8 cellular contexts compared by ENCODE assay signal in the genomic region with DNA sequence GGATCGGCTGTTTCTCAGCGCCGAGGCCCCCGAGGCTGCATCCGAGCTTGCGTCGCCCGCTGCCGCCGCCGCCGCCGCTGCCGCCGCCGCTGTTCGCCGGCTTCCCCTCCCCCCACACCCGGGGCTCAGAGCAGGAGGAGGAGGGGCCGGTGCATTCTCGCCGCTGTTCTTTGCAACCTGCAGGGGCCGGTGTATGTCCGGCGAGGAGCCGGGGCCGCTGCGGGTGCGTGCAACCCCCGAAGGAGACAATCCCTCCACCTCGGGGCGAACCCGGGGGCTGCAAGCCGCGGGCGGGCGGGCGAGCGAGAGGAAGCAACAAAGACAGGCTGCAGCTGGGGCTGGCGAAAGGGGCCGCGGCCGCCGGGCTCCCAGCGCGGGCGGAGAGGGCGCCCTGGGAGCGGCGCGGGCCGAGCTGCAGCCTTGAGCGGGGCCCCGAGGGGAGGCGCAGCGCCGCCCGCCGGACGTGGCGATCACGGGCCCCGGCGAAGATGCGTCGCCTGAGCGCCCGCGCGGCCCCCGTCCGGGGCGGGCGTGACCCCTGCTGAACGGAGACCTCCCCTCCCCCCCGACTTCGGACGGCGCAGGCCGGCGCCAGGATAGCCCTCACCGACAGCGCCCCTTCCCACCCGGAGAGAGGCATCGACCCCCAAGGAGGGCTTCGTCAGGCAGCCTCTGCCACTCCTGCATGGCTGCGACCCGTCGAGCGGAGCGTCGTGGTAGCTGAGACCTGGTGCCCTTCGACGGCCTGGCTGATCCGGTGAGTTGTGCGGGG. TPM values are rescaled to one million over a fixed set of nuclear protein-coding genes. Genes with fewer than 3 reads are reported as not detected.
DNase-seq lines count a peak whose midpoint lies in the region; ATAC-seq, FAIRE-seq and TF ChIP-seq lines count a peak whose summit lies in the region.

No MANE protein-coding gene starts in this region.

- H4K20me1 ChIP-seq in Karpas-422 (ENCODE audit: insufficient read depth, low read depth, low read length) (peaks cover 6% of the 10 kb centered on the region; the same call in 1 of the 2 replicates), GM12878 (ENCODE audit: control insufficient read depth, insufficient read depth) (no peaks in the 10 kb centered on the region)

- H3K9ac ChIP-seq in Karpas-422 (ENCODE audit: low read length) (peak overlapping the region; percentile 62), GM12878 (ENCODE audit: control insufficient read depth, insufficient read depth, low read length) (no peak overlapping the region)

- RAD21 ChIA-PET in GM12878 (lab: Charles Lee; ENCODE audit: unreplicated experiment) = no interaction called here

- peak; percentile 74 to 85 for DNase-seq in Caco-2
- DNase-seq in Karpas-422 = peak; percentile 80
- DNase-seq in T-helper 2 cell treated with Interferon-gamma antibody and Interleukin-4, amounts not matched to agents 5 μg/mL and 100 μg/mL, for 36 hours (ENCODE audit: low spot score) = peak; percentile 39
- DNase-seq in GM12878 (ENCODE audit: low read depth, low spot score) = no peak
- peak; percentile 90 for DNase-seq in islet precursor cell
- peak; percentile 68 for DNase-seq in stimulated activated CD4-positive, alpha-beta T cell treated with anti-CD3 and anti-CD28 coated beads, Interleukin-15, amount 100 ng/mL, for 24 hours

- no peak for TF ChIP-seq POLR2A in GM12878 (IDR thresholded peaks at IDR 0.05; ENCODE audit: low read depth, low read length)

- peaks cover 5% of the 10 kb centered on the region for H3K36me3 Mint-ChIP-seq in Caco-2 (ENCODE audit: insufficient read depth, unreplicated experiment)
- H3K36me3 Mint-ChIP-seq in T-helper 2 cell treated with Interferon-gamma antibody and Interleukin-4, amounts not matched to agents 5 μg/mL and 100 μg/mL, for 36 hours (ENCODE audit: low read depth) = no peaks in the 10 kb centered on the region

- SMC1A ChIA-PET in GM12878 (lab: Charles Lee; ENCODE audit: uncharacterized antibody, unreplicated experiment) = no interaction called here

- no peak overlapping the region for H3K27ac Mint-ChIP-seq in Caco-2 (ENCODE audit: unreplicated experiment)
- no peak overlapping the region for H3K27ac Mint-ChIP-seq in T-helper 2 cell treated with Interferon-gamma antibody and Interleukin-4, amounts not matched to agents 5 μg/mL and 100 μg/mL, for 36 hours

- H3K27ac ChIP-seq in Karpas-422 (ENCODE audit: low read length) (no peak overlapping the region), GM12878 (ENCODE audit: control insufficient read depth, insufficient read depth) (no peak overlapping the region)

- no peaks in the 10 kb centered on the region for H3K9me2 ChIP-seq in Karpas-422 (replicated peaks; ENCODE audit: insufficient read depth, low read length)

- no peaks in the 10 kb centered on the region for H3K9me3 Mint-ChIP-seq in Caco-2 (ENCODE audit: unreplicated experiment)
- H3K9me3 Mint-ChIP-seq in T-helper 2 cell treated with Interferon-gamma antibody and Interleukin-4, amounts not matched to agents 5 μg/mL and 100 μg/mL, for 36 hours = no peaks in the 10 kb centered on the region

- H3K36me3 ChIP-seq in Caco-2 (ENCODE audit: control insufficient read depth, insufficient read depth, low read length) (no peaks in the 10 kb centered on the region), Karpas-422 (ENCODE audit: insufficient read depth, low read length) (no peaks in the 10 kb centered on the region), GM12878 (ENCODE audit: control insufficient read depth in 2 of 2, insufficient read depth in 2 of 2, low read length in 1 of 2) (no peaks in the 10 kb centered on the region)

- H3K4me2 ChIP-seq in Karpas-422 (ENCODE audit: low read depth, low read length, poor library complexity, severe bottlenecking) (peak overlapping the region; percentile 95), GM12878 (ENCODE audit: control insufficient read depth, insufficient read depth) (peak overlapping the region; percentile 89)

- H3K4me3 Mint-ChIP-seq in Caco-2 (ENCODE audit: unreplicated experiment) = peak overlapping the region; percentile 70
- H3K4me3 Mint-ChIP-seq in T-helper 2 cell treated with Interferon-gamma antibody and Interleukin-4, amounts not matched to agents 5 μg/mL and 100 μg/mL, for 36 hours = peak overlapping the region; percentile 54

- no peaks in the 10 kb centered on the region for H3K27me3 ChIP-seq in Caco-2 (replicated peaks; ENCODE audit: control insufficient read depth, insufficient read depth, low read length)
- no peaks in the 10 kb centered on the region for H3K27me3 ChIP-seq in Karpas-422 (ENCODE audit: low read length)
- peaks cover 2 to 9% of the 10 kb centered on the region in 2 experiments for H3K27me3 ChIP-seq in GM12878 (replicated peaks in 1 of 2; ENCODE audit: control insufficient read depth in 2 of 2, insufficient read depth in 2 of 2, low read length in 1 of 2)

- H3K27me3 Mint-ChIP-seq in Caco-2 (ENCODE audit: insufficient read depth, unreplicated experiment) = no peaks in the 10 kb centered on the region
- peaks cover 65% of the 10 kb centered on the region for H3K27me3 Mint-ChIP-seq in T-helper 2 cell treated with Interferon-gamma antibody and Interleukin-4, amounts not matched to agents 5 μg/mL and 100 μg/mL, for 36 hours (ENCODE audit: low read depth)

- FAIRE-seq in GM12878 (lab: Jason Lieb, UNC) = no peak

- CTCF ChIA-PET in Caco-2 (lab: Charles Lee) (interaction anchor here (0.6 to 2.1 kb wide), 7 partner anchors 10 to 140 kb away, joined by 3 to 29 read pairs (median 4); no protein-coding TSS in a partner anchor), GM12878 (lab: Yijun Ruan, JAX) (interaction anchor here (1.4 kb wide), 1 partner anchor 117 kb away, joined by 5 read pairs; no protein-coding TSS in a partner anchor)

- no peaks in the 10 kb centered on the region for H3K9me3 ChIP-seq in Caco-2
- no peaks in the 10 kb centered on the region for H3K9me3 ChIP-seq in Karpas-422 (ENCODE audit: low read length)
- H3K9me3 ChIP-seq in GM12878 (replicated peaks; ENCODE audit: control insufficient read depth, insufficient read depth, low read length) = no peaks in the 10 kb centered on the region

- TF ChIP-seq CTCF in Caco-2 (IDR thresholded peaks at IDR 0.05; ENCODE audit: insufficient read depth in 1 of 2, low read depth in 1 of 2, low read length in 1 of 2, severe bottlenecking in 1 of 2, unreplicated experiment in 1 of 2) (peak; percentile 22 to 32), GM12878 (IDR thresholded peaks at IDR 0.05 in 2 of 3, conservative IDR thresholded peaks at IDR 0.05 in 1 of 3; ENCODE audit: control insufficient read depth in 2 of 3, extremely low read depth in 1 of 3, insufficient read depth in 1 of 3, low read depth in 3 of 3, low read length in 3 of 3) (no peak; a peak in 1 of 6 replicates)

- BruUV-seq in Caco-2 (replicated peaks; lab: Mats Ljungman, UMichigan) = no TSS peak
- no TSS peak for BruUV-seq in GM12878 (replicated peaks; lab: Mats Ljungman, UMichigan)

- no peak for TF ChIP-seq EP300 in GM12878 (IDR thresholded peaks at IDR 0.05; ENCODE audit: borderline replicate concordance in 1 of 2, control insufficient read depth in 1 of 2, low read depth in 2 of 2, low read length in 2 of 2)

- intact Hi-C loops in Caco-2 (cut with micrococcal nuclease; ENCODE audit: unreplicated experiment) = loop anchor here (1.0 kb wide), 1 partner anchor 117 kb away; no protein-coding TSS in a partner anchor
- intact Hi-C loops in GM12878 (cut with micrococcal nuclease; ENCODE audit: unreplicated experiment) = no loop called here

- WGBS in GM12878 (ENCODE audit: insufficient coverage, insufficient replicate concordance, low lambda C conversion rate, missing lambda C conversion rate) = 8% methylated on average over 79 of the region's 96 CpGs

- H2AFZ ChIP-seq in Karpas-422 (ENCODE audit: low read length) (peak overlapping the region; percentile 71; the same call in 1 of the 2 replicates), GM12878 (ENCODE audit: control insufficient read depth, low read depth, low read length) (peak overlapping the region; percentile 51)

- peak; percentile 18 for ATAC-seq in GM21447 (IDR thresholded peaks at IDR 0.05; ENCODE audit: unreplicated experiment)
- peak; percentile 8 for ATAC-seq in GM12878
- ATAC-seq in GM18520 (IDR thresholded peaks at IDR 0.05; ENCODE audit: unreplicated experiment) = no peak

- TF ChIP-seq RAD21 in GM12878 (IDR thresholded peaks at IDR 0.05; ENCODE audit: insufficient read depth, low read depth, low read length) = no peak

- POLR2A ChIA-PET in Caco-2 (lab: Charles Lee) (no interaction called here), GM12878 (lab: Charles Lee) (no interaction called here)

- H3K4me1 Mint-ChIP-seq in Caco-2 (ENCODE audit: low read depth, unreplicated experiment) = peaks cover 24% of the 10 kb centered on the region
- H3K4me1 Mint-ChIP-seq in T-helper 2 cell treated with Interferon-gamma antibody and Interleukin-4, amounts not matched to agents 5 μg/mL and 100 μg/mL, for 36 hours (ENCODE audit: low read depth) = peaks cover 7% of the 10 kb centered on the region

- H3K4me1 ChIP-seq in Caco-2 (peaks cover 27% of the 10 kb centered on the region), Karpas-422 (ENCODE audit: low read length) (peaks cover 20% of the 10 kb centered on the region), GM12878 (ENCODE audit: control insufficient read depth, insufficient read depth, low read length) (peaks cover 6% of the 10 kb centered on the region)

- in situ Hi-C loops in GM12878 (cut with MboI) = no loop called here

- H3K79me2 ChIP-seq in Karpas-422 (ENCODE audit: low read length) (no peaks in the 10 kb centered on the region), GM12878 (ENCODE audit: control insufficient read depth, insufficient read depth, low read length) (no peaks in the 10 kb centered on the region)

- peak overlapping the region; percentile 80 for H3K4me3 ChIP-seq in Caco-2 (ENCODE audit: low read depth, low read length)
- H3K4me3 ChIP-seq in Karpas-422 (ENCODE audit: low read length) = peak overlapping the region; percentile 79
- peak overlapping the region; percentile 75 for H3K4me3 ChIP-seq in GM12878

RNA-seq across cellular contexts. Expression of gene FAM222A, which starts 0.7 kb away (rescaled TPM):
- 17.4 and 18.0 TPM in 2 replicates for total RNA-seq in Caco-2 (2022)
- total RNA-seq in Karpas-422 (2014; rRNA removed; shearing (Covaris generic); ENCODE audit: low replicate concordance) = 0.11 and 0.94 TPM in 2 replicates
- total RNA-seq in GM12878 (2013; cell fraction: nucleolus; rRNA removed) = 0.32 TPM in 1 of 2 replicates, not detected in the other
- 0.05 and 0.28 TPM in 2 replicates for total RNA-seq in GM12878 (2014; rRNA removed)
- total RNA-seq in GM12878 (2014; rRNA removed; fragmentation: Illumina TruSeq; extraction: Trizol) = 0.09 TPM in 1 of 2 replicates, not detected in the other
- total RNA-seq in GM12878 (2021) = 0.37 and 0.49 TPM in 2 replicates
- polyA plus RNA-seq in GM12878 (2011; ENCODE audit: low read depth) = not detected
- 0.06 and 0.14 TPM in 2 replicates for polyA plus RNA-seq in GM12878 (2011; rRNA removed)
- polyA plus RNA-seq in GM12878 (2011; cell fraction: cytosol; rRNA removed) = 0.16 and 0.17 TPM in 2 replicates
- polyA plus RNA-seq in GM12878 (2011; cell fraction: nucleus; rRNA removed) = 0.12 and 0.22 TPM in 2 replicates
- 0.09 and 0.13 TPM in 2 replicates for polyA plus RNA-seq in GM12878 (2012)
- 0.06 TPM in 1 of 2 replicates, not detected in the other for polyA plus RNA-seq in GM12878 (2014; fragmentation: Illumina TruSeq; extraction: Trizol)
- under 1 TPM in 1 of 2 experiments, not detected in 1; 0.04 TPM for polyA plus RNA-seq in GM12878 (2014; fragmentation: Nextera tagmentation; extraction: Ambion mirVana)
- polyA plus RNA-seq in GM12878 (2014; rRNA removed) = 0.04 and 0.38 TPM in 2 replicates
- not detected for polyA plus RNA-seq in GM12878 (2016; fragmentation: Nextera tagmentation; extraction: Ambion mirVana)
- polyA minus RNA-seq in GM12878 (2011; rRNA and poly(A)+ RNA removed) = 0.10 TPM in 1 of 2 replicates, not detected in the other
- 1.0 TPM in 1 of 2 replicates, not detected in the other for polyA minus RNA-seq in GM12878 (2011; cell fraction: cytosol; rRNA and poly(A)+ RNA removed)
- polyA minus RNA-seq in GM12878 (2011; cell fraction: nucleus; rRNA and poly(A)+ RNA removed) = 0.12 and 0.38 TPM in 2 replicates

Comparison
In these comparisons a context has a peak if more than half of its experiments do, and no peak if none do; other contexts are left out.
1. CTCF ChIP-seq: peak in Caco-2 (2 of 2); none in GM12878 (0 of 3).
2. Peak in every context shown above with its lines, with median percentiles within 50 percentile points of each other: H3K4me3 ChIP-seq.